Comparison of ENCODE assay signal across 8 cellular contexts in the genomic region with DNA sequence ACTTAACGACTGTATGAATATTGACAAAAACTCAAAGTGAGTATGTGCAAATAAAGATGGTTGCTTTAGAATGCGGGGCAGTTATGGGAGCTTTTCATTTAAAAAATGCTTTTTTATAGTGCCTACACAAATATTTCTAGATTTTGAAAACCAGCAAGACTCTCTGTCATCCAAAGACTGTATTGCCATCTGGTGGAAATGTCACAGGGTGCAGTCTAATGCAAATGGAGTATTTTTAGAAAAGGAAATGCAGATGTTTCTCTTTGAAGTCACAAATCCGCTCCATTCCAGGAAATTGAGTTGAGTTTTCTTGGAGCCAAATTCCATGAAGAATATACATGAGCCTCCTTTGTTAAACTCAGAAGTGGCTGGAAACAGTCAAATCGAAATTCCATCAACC.
A peak's percentile ranks its signal among the peaks of the same experiment; 100 is the strongest.
DNase-seq lines count a peak whose midpoint lies in the region; ATAC-seq lines count a peak whose summit lies in the region.

No MANE protein-coding gene starts in this region.

- ATAC-seq in GM21526 (IDR thresholded peaks at IDR 0.05; ENCODE audit: low FRiP score, unreplicated experiment) = no peak
- ATAC-seq in GM21737 (IDR thresholded peaks at IDR 0.05; ENCODE audit: unreplicated experiment) = no peak
- no peak for ATAC-seq in HG03095 (IDR thresholded peaks at IDR 0.05; ENCODE audit: unreplicated experiment)

- DNase-seq in stimulated activated CD4-positive, alpha-beta T cell treated with anti-CD3 and anti-CD28 coated beads, Interleukin-2, amount 100 ng/mL, for 24 hours = peak; percentile 18 to 58
- no peak for DNase-seq in stimulated activated CD4-positive, alpha-beta T cell treated with anti-CD3 and anti-CD28 coated beads, Interleukin-4, amount 100 ng/mL, for 1 hour
- DNase-seq in NCI-H1105 (lab: John Stamatoyannopoulos, UW) = peak; percentile 8
- peak; percentile 26 for DNase-seq in astrocyte of the hippocampus (ENCODE audit: low read depth, low spot score)
- DNase-seq in kidney tubule cell (ENCODE audit: low spot score) = peak; percentile 46
